Comparison of ENCODE assay signal across 28 cellular contexts in genomic region chr1:212471891-212472675, GRCh38.
"Had no signal": no experiment of that assay in that cellular context is flagged by ENCODE, and none has a peak within 500 bp of the region (broad histone marks: within the 10 kb centered on the region; RNA-seq: fewer than 3 reads in every experiment).

No MANE protein-coding gene starts in this region.

- H3K4me3 ChIP-seq: adrenal gland, breast epithelium, K562, SK-N-MC had no signal

- H3K36me3 Mint-ChIP-seq: activated CD8-positive, alpha-beta memory T cell treated with anti-CD3 and anti-CD28 coated beads, Interleukin-2, amount 10 ng/mL, durations not matched to agents 7 days and 5 days; activated naive CD8-positive, alpha-beta T cell; T-cell had no signal

- ATAC-seq: activated CD8-positive, alpha-beta memory T cell treated with anti-CD3 and anti-CD28 coated beads, Interleukin-2, amount 10 ng/mL, durations not matched to agents 7 days and 5 days; K562; Panc1; Right ventricle myocardium inferior; T-cell had no signal

- H3K27ac Mint-ChIP-seq: activated B cell treated with CpG ODN at 0.5 μM for 24 hours; activated CD4-positive, alpha-beta T cell treated with anti-CD3 and anti-CD28 coated beads, Interleukin-2, amount 10 ng/mL, durations not matched to agents 24 days and 14 days; activated CD8-positive, alpha-beta memory T cell treated with anti-CD3 and anti-CD28 coated beads, Interleukin-2, amount 10 ng/mL, durations not matched to agents 7 days and 5 days; activated naive CD8-positive, alpha-beta T cell; activated T-cell treated with anti-CD3 and anti-CD28 coated beads, Interleukin-2, amount 50 U/mL, for 24 hours; activated T-helper 1 cell treated with anti-CD3 and anti-CD28 coated beads, Interleukin-12 subunit alpha, Interleukin-12 subunit beta, Interleukin-2, Interleukin-4 antibody, amounts not matched to agents 30 ng/mL and 10 ng/mL and 1 ng/mL, durations not matched to agents 14 hours and 24 hours and 36 hours; T-cell had no signal

- H3K27me3 ChIP-seq: adrenal gland, breast epithelium had no signal

- H3K27ac ChIP-seq: adrenal gland, breast epithelium, SK-N-MC had no signal

- DNase-seq: activated B cell treated with CpG ODN at 0.5 μM for 24 hours; activated CD4-positive, alpha-beta T cell treated with anti-CD3 and anti-CD28 coated beads for 1 hour; activated CD4-positive, alpha-beta T cell treated with anti-CD3 and anti-CD28 coated beads, Interleukin-2, amount 10 ng/mL, durations not matched to agents 24 days and 14 days; activated CD4-positive, alpha-beta T cell treated with anti-CD3 and anti-CD28 coated beads, Interleukin-2, amount 50 U/mL, for 48 hours; activated CD8-positive, alpha-beta memory T cell treated with anti-CD3 and anti-CD28 coated beads, Interleukin-2, amount 10 ng/mL, durations not matched to agents 7 days and 5 days; activated effector memory CD4-positive, alpha-beta T cell treated with Interleukin-2 at 50 U/mL for 16 hours; activated naive CD4-positive, alpha-beta T cell; activated T-cell treated with anti-CD3 and anti-CD28 coated beads, Interleukin-2, amount 50 U/mL, for 24 hours; adrenal gland; central memory CD4-positive, alpha-beta T cell; NCI-H1048; NCI-H146; NCI-H187 treated with DMSO at 0.1 percent for 48 hours; NCI-H2081 treated with DMSO at 0.1 percent for 48 hours; NCI-H2227 treated with DMSO at 0.1 percent for 48 hours; NCI-H526; NK-92 treated with Interleukin-12 subunit alpha and Interleukin-12 subunit beta, amount 100 ng/mL, for 24 hours; RPMI8226; T-cell; T-helper 2 cell; T1000 had no signal

- H3K9me3 Mint-ChIP-seq: activated B cell treated with CpG ODN at 0.5 μM for 24 hours; activated CD4-positive, alpha-beta T cell treated with anti-CD3 and anti-CD28 coated beads, Interleukin-2, amount 10 ng/mL, durations not matched to agents 24 days and 14 days; activated T-cell treated with anti-CD3 and anti-CD28 coated beads, Interleukin-2, amount 50 U/mL, for 24 hours; activated T-helper 1 cell treated with anti-CD3 and anti-CD28 coated beads, Interleukin-12 subunit alpha, Interleukin-12 subunit beta, Interleukin-2, Interleukin-4 antibody, amounts not matched to agents 30 ng/mL and 10 ng/mL and 1 ng/mL, durations not matched to agents 14 hours and 24 hours and 36 hours; T-cell had no signal

- H3K4me3 Mint-ChIP-seq: activated B cell treated with CpG ODN at 0.5 μM for 24 hours; activated CD4-positive, alpha-beta T cell treated with anti-CD3 and anti-CD28 coated beads, Interleukin-2, amount 10 ng/mL, durations not matched to agents 24 days and 14 days; activated CD8-positive, alpha-beta memory T cell treated with anti-CD3 and anti-CD28 coated beads, Interleukin-2, amount 10 ng/mL, durations not matched to agents 7 days and 5 days; activated naive CD8-positive, alpha-beta T cell; activated T-cell treated with anti-CD3 and anti-CD28 coated beads, Interleukin-2, amount 50 U/mL, for 24 hours; activated T-helper 1 cell treated with anti-CD3 and anti-CD28 coated beads, Interleukin-12 subunit alpha, Interleukin-12 subunit beta, Interleukin-2, Interleukin-4 antibody, amounts not matched to agents 30 ng/mL and 10 ng/mL and 1 ng/mL, durations not matched to agents 14 hours and 24 hours and 36 hours; T-cell had no signal

- H3K27me3 Mint-ChIP-seq: activated naive CD8-positive, alpha-beta T cell had no signal
